ENCODE assay signal across 14 cellular contexts in genomic region chr20:1664911-1665310, GRCh38. TPM values are rescaled to one million over a fixed set of nuclear protein-coding genes. Genes with fewer than 3 reads are reported as not detected.
DNase-seq lines count a peak whose midpoint lies in the region; ATAC-seq and TF ChIP-seq lines count a peak whose summit lies in the region.
"Had no signal": no experiment of that assay in that cellular context is flagged by ENCODE, and none has a peak within 500 bp of the region (broad histone marks: within the 10 kb centered on the region; RNA-seq: fewer than 3 reads in every experiment).

No MANE protein-coding gene starts in this region.

- H3K4me1 ChIP-seq in thymus (ENCODE audit: control insufficient read depth, insufficient read depth, low read length) = peaks cover 20% of the 10 kb centered on the region

- H3K4me3 ChIP-seq in thymus (ENCODE audit: low read length) = no peak overlapping the region

- H3K4me1 Mint-ChIP-seq in activated T-cell treated with anti-CD3 and anti-CD28 coated beads, Interleukin-2, amount 50 U/mL, for 4 hours (ENCODE audit: low read depth) = peaks cover 91% of the 10 kb centered on the region
- peaks cover 34 to 43% of the 10 kb centered on the region in 2 donors for H3K4me1 Mint-ChIP-seq in natural killer cell

- H3K36me3 Mint-ChIP-seq in activated T-cell treated with anti-CD3 and anti-CD28 coated beads, Interleukin-2, amount 50 U/mL, for 4 hours (ENCODE audit: insufficient read depth) = peaks cover 7% of the 10 kb centered on the region
- no peaks in the 10 kb centered on the region for H3K36me3 Mint-ChIP-seq in natural killer cell
- H3K36me3 Mint-ChIP-seq: type B pancreatic cell had no signal

- no peaks in the 10 kb centered on the region for H3K27me3 ChIP-seq in thymus (ENCODE audit: control insufficient read depth, insufficient read depth)

- no peaks in the 10 kb centered on the region for H3K9me3 ChIP-seq in thymus (ENCODE audit: control insufficient read depth)

- H3K27me3 Mint-ChIP-seq in activated T-cell treated with anti-CD3 and anti-CD28 coated beads, Interleukin-2, amount 50 U/mL, for 4 hours (ENCODE audit: low read depth) = no peaks in the 10 kb centered on the region
- H3K27me3 Mint-ChIP-seq in natural killer cell (ENCODE audit: low read depth in 2 of 2) = no peaks in the 10 kb centered on the region

- DNase-seq in activated T-cell treated with anti-CD3 and anti-CD28 coated beads for 24 hours (ENCODE audit: low read depth) = peak; percentile 46
- no peak for DNase-seq in activated T-cell treated with anti-CD3 and anti-CD28 coated beads, Interleukin-2, amount 50 U/mL, for 1 hour
- peak; percentile 53 for DNase-seq in activated T-cell treated with anti-CD3 and anti-CD28 coated beads, Interleukin-2, amount 50 U/mL, for 4 hours
- no peak for DNase-seq in natural killer cell
- DNase-seq in HT-29 (ENCODE audit: low spot score) = no peak
- DNase-seq in middle frontal gyrus (ENCODE audit: extremely low spot score, low spot score) = no peak
- no peak for DNase-seq in NCI-H226
- DNase-seq: aorta, NCI-H1694 treated with DMSO at 0.1 percent for 48 hours, SHP77 had no signal

- intact Hi-C loops in natural killer cell (cut with micrococcal nuclease) = no loop called here

- WGBS in thymus = 18% methylated on average over 5 of the region's 5 CpGs

- TF ChIP-seq CTCF in natural killer cell (IDR thresholded peaks at IDR 0.05) = no peak

- peak overlapping the region; percentile 43 for H3K27ac ChIP-seq in thymus (ENCODE audit: low read depth)

- ATAC-seq in activated T-cell treated with anti-CD3 and anti-CD28 coated beads, Interleukin-2, amount 50 U/mL, for 4 hours = peak; percentile 44 to 46
- ATAC-seq in natural killer cell = peak; percentile 21 to 66 (median 43)
- ATAC-seq: left colon had no signal

- H3K9me3 Mint-ChIP-seq in activated T-cell treated with anti-CD3 and anti-CD28 coated beads, Interleukin-2, amount 50 U/mL, for 4 hours = peaks cover 8% of the 10 kb centered on the region
- no peaks in the 10 kb centered on the region for H3K9me3 Mint-ChIP-seq in natural killer cell
- H3K9me3 Mint-ChIP-seq: type B pancreatic cell had no signal

- H3K36me3 ChIP-seq in thymus (ENCODE audit: control insufficient read depth, insufficient read depth) = no peaks in the 10 kb centered on the region

- H3K27ac Mint-ChIP-seq in natural killer cell = peak overlapping the region in 1 of 2 donors; percentile 23
- H3K27ac Mint-ChIP-seq: type B pancreatic cell had no signal

- peak overlapping the region; percentile 72 for H3K4me3 Mint-ChIP-seq in activated T-cell treated with anti-CD3 and anti-CD28 coated beads, Interleukin-2, amount 50 U/mL, for 4 hours
- H3K4me3 Mint-ChIP-seq in natural killer cell = peak overlapping the region; percentile 40
- H3K4me3 Mint-ChIP-seq: type B pancreatic cell had no signal

RNA-seq across cellular contexts. Expression of gene SIRPG, which starts 7.3 kb away (rescaled TPM):
- 10 to 100 TPM; 11.6 to 13.3 (median 12.0) TPM for total RNA-seq in activated T-cell treated with anti-CD3 and anti-CD28 coated beads, Interleukin-2, amount 50 U/mL, for 4 hours
- total RNA-seq in natural killer cell = 1 to 10 TPM; 1.9 to 3.9 (median 3.1) TPM
- polyA plus RNA-seq in thymus = 51.0 TPM
- total RNA-seq in HT-29 (2014; rRNA removed; shearing (Covaris generic)) = not detected in 2 replicates
- total RNA-seq: pulmonary artery endothelial cell had no signal
- polyA plus RNA-seq: aorta had no signal

RNA-seq across cellular contexts. Expression of gene SIRPB1, which starts 45.1 kb away (rescaled TPM):
- under 1 TPM; 0.34 to 0.78 (median 0.73) TPM for total RNA-seq in activated T-cell treated with anti-CD3 and anti-CD28 coated beads, Interleukin-2, amount 50 U/mL, for 4 hours
- total RNA-seq in natural killer cell = 1 to 10 TPM; 2.6 to 7.2 (median 5.3) TPM
- 1.2 TPM for polyA plus RNA-seq in thymus
- total RNA-seq in HT-29 (2014; rRNA removed; shearing (Covaris generic)) = 0.47 TPM in 1 of 2 replicates, not detected in the other

Comparison
In these comparisons a context has a peak if more than half of its experiments do, and no peak if none do; other contexts are left out.
1. DNase-seq: peak in activated T-cell treated with anti-CD3 and anti-CD28 coated beads for 24 hours (single experiment) and activated T-cell treated with anti-CD3 and anti-CD28 coated beads, Interleukin-2, amount 50 U/mL, for 4 hours (single experiment); none in activated T-cell treated with anti-CD3 and anti-CD28 coated beads, Interleukin-2, amount 50 U/mL, for 1 hour (single experiment), natural killer cell (single experiment), HT-29 (single experiment), middle frontal gyrus (single experiment) and NCI-H226 (single experiment).